Comparison of ENCODE assay signal across 14 cellular contexts in the genomic region with DNA sequence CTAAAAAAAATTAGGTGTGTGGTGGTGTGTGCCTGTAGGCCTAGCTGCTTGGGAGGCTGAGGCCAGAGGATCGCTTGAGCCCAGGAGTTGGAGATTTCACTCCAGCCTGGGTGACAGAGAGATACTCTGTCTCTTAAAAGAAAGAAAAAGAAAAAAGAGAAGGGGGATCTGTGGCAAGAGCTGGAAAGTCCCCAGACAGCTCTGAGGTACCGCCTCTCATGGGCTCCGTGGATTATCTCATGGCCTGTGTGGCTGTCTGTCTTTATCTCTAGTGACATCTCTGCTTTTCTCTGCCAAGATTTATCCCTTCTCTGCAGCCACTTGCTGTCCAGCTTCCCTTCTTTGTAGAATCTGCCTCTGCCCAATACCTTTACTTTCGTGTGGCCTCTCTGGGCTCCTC. TPM values are rescaled to one million over a fixed set of nuclear protein-coding genes. Genes with fewer than 3 reads are reported as not detected.
DNase-seq lines count a peak whose midpoint lies in the region; TF ChIP-seq lines count a peak whose summit lies in the region.
"Had no signal": no experiment of that assay in that cellular context is flagged by ENCODE, and none has a peak within 500 bp of the region (broad histone marks: within the 10 kb centered on the region; RNA-seq: fewer than 3 reads in every experiment).

No MANE protein-coding gene starts in this region.

- no peak for TF ChIP-seq EP300 in suprapubic skin (IDR thresholded peaks at IDR 0.05)

- DNase-seq in activated naive CD4-positive, alpha-beta T cell treated with anti-CD3 and anti-CD28 coated beads for 36 hours = peak; percentile 24
- DNase-seq in activated naive CD4-positive, alpha-beta T cell treated with anti-CD3 and anti-CD28 coated beads, Interleukin-2, amount 50 U/mL, for 16 hours = no peak
- DNase-seq in adrenal gland (peak in 6 of 7 donors; percentile 66 to 86 (median 76)), suprapubic skin (ENCODE audit: low spot score in 2 of 2) (no peak), NCI-H146 treated with DMSO at 0.1 percent for 48 hours (lab: John Stamatoyannopoulos, UW; ENCODE audit: unreplicated experiment) (no peak), ACHN (no peak), DMS 273 (lab: John Stamatoyannopoulos, UW; ENCODE audit: unreplicated experiment) (no peak)
- DNase-seq: endodermal cell, head of caudate nucleus, occipital lobe had no signal

- H3K27me3 ChIP-seq in KMS-11 (ENCODE audit: insufficient read depth, low read depth) (no peaks in the 10 kb centered on the region), adrenal gland (no peaks in the 10 kb centered on the region), suprapubic skin (no peaks in the 10 kb centered on the region)
- H3K27me3 ChIP-seq: brain microvascular endothelial cell had no signal

- no peak overlapping the region for H2AFZ ChIP-seq in KMS-11 (ENCODE audit: low read depth)

- H3K9me3 ChIP-seq in adrenal gland (replicated peaks in 1 of 3) (no peaks in the 10 kb centered on the region), suprapubic skin (no peaks in the 10 kb centered on the region)

- no peaks in the 10 kb centered on the region for H3K27me3 Mint-ChIP-seq in activated naive CD4-positive, alpha-beta T cell treated with anti-CD3 and anti-CD28 coated beads for 36 hours (ENCODE audit: low read depth)
- H3K27me3 Mint-ChIP-seq: T-cell had no signal

- WGBS in adrenal gland, 4 donors = 49 to 58% (median 51%) methylated on average over 4 of the region's 4 CpGs
- whole genome bisulfite sequencing in suprapubic skin = 64% methylated on average over 4 of the region's 4 CpGs

- CTCF ChIA-PET in activated naive CD4-positive, alpha-beta T cell treated with anti-CD3 and anti-CD28 coated beads for 36 hours (lab: Charles Lee) = interaction anchor here (1.3 to 4.4 kb wide), 2 partner anchors 12 to 67 kb away, joined by 3 to 29 read pairs; no protein-coding TSS in a partner anchor

- peak overlapping the region; percentile 53 for H3K27ac Mint-ChIP-seq in activated naive CD4-positive, alpha-beta T cell treated with anti-CD3 and anti-CD28 coated beads for 36 hours

- peaks cover 20% of the 10 kb centered on the region for H3K36me3 Mint-ChIP-seq in activated naive CD4-positive, alpha-beta T cell treated with anti-CD3 and anti-CD28 coated beads for 36 hours (ENCODE audit: low read depth)

- peak overlapping the region; percentile 39; the same call in 1 of the 2 replicates for H3K9ac ChIP-seq in KMS-11

- H3K4me3 ChIP-seq in KMS-11 (IDR thresholded peaks at IDR 0.05; ENCODE audit: insufficient read depth, low read depth, low read length) (no peak overlapping the region), adrenal gland (no peak overlapping the region), suprapubic skin (no peak overlapping the region)

- in situ Hi-C loops in ACHN (cut with HindIII; ENCODE audit: low pct_ligation_motif_present, low pct_unique_long_range_greater_than_20kb, low sequenced_read_pairs) = no loop called here

- H3K36me3 ChIP-seq in KMS-11 (ENCODE audit: insufficient read depth) = no peaks in the 10 kb centered on the region
- no peaks in the 10 kb centered on the region for H3K36me3 ChIP-seq in adrenal gland (replicated peaks in 1 of 2)
- no peaks in the 10 kb centered on the region for H3K36me3 ChIP-seq in suprapubic skin
- H3K36me3 ChIP-seq: brain microvascular endothelial cell had no signal

- H3K4me3 Mint-ChIP-seq in activated naive CD4-positive, alpha-beta T cell treated with anti-CD3 and anti-CD28 coated beads for 36 hours = peak overlapping the region; percentile 20
- H3K4me3 Mint-ChIP-seq: endodermal cell had no signal

- TF ChIP-seq POLR2A in adrenal gland (IDR thresholded peaks at IDR 0.05) (peak in 1 of 2 donors; percentile 48), suprapubic skin (IDR thresholded peaks at IDR 0.05) (no peak)

- H3K4me1 ChIP-seq in KMS-11 (ENCODE audit: low read depth, poor library complexity, severe bottlenecking) (peaks cover 78% of the 10 kb centered on the region), adrenal gland (replicated peaks in 1 of 2) (peaks cover 32 to 66% of the 10 kb centered on the region in 2 donors), suprapubic skin (peaks cover 80% of the 10 kb centered on the region)

- no peaks in the 10 kb centered on the region for H4K20me1 ChIP-seq in KMS-11 (ENCODE audit: insufficient read depth)

- H3K27ac ChIP-seq in KMS-11 (peak overlapping the region; percentile 90), adrenal gland (peak overlapping the region; percentile 46 to 85 (median 78)), suprapubic skin (peak overlapping the region; percentile 79)
- H3K27ac ChIP-seq: brain microvascular endothelial cell, HL-60 had no signal

- peaks cover 86% of the 10 kb centered on the region for H3K79me2 ChIP-seq in KMS-11 (ENCODE audit: insufficient read depth, low read depth)

- H3K9me3 Mint-ChIP-seq in activated naive CD4-positive, alpha-beta T cell treated with anti-CD3 and anti-CD28 coated beads for 36 hours = no peaks in the 10 kb centered on the region
- H3K9me3 Mint-ChIP-seq: T-cell had no signal

- peaks cover 83% of the 10 kb centered on the region for H3K4me1 Mint-ChIP-seq in activated naive CD4-positive, alpha-beta T cell treated with anti-CD3 and anti-CD28 coated beads for 36 hours (ENCODE audit: low read depth)

- peak overlapping the region; percentile 82 for H3K4me2 ChIP-seq in KMS-11

- intact Hi-C loops in activated naive CD4-positive, alpha-beta T cell treated with anti-CD3 and anti-CD28 coated beads for 36 hours (cut with micrococcal nuclease) = loop anchor here (1.0 to 5.0 kb wide), 2 partner anchors 15 to 686 kb away; no protein-coding TSS in a partner anchor
- intact Hi-C loops in adrenal gland (cut with DNase I) = no loop called here

- TF ChIP-seq CTCF in KMS-11 (conservative IDR thresholded peaks at IDR 0.05; ENCODE audit: low read depth, low read length) (no peak), adrenal gland (IDR thresholded peaks at IDR 0.05) (no peak), suprapubic skin (IDR thresholded peaks at IDR 0.05) (no peak)

RNA-seq across cellular contexts. Expression of a gene that starts 5.7 kb away (rescaled TPM):
- 10 to 100 TPM; 61.4 to 64.7 TPM for total RNA-seq in activated naive CD4-positive, alpha-beta T cell treated with anti-CD3 and anti-CD28 coated beads for 36 hours
- total RNA-seq in adrenal gland (100 to 1,000 TPM in 4 of 8 donors, 10 to 100 TPM in 4; 72.9 to 214 (median 97.7) TPM), suprapubic skin (100 to 1,000 TPM in 1 of 4 donors, 10 to 100 TPM in 3; 72.1 to 216 (median 88.7) TPM)
- polyA plus RNA-seq in adrenal gland = 10 to 100 TPM; 68.9 to 80.2 (median 73.4) TPM

RNA-seq across cellular contexts. Expression of a gene that starts 5.8 kb away (rescaled TPM):
- 10 to 100 TPM; 29.5 to 31.0 TPM for total RNA-seq in activated naive CD4-positive, alpha-beta T cell treated with anti-CD3 and anti-CD28 coated beads for 36 hours
- total RNA-seq in adrenal gland (100 to 1,000 TPM in 4 of 8 donors, 10 to 100 TPM in 4; 80.1 to 143 (median 99.2) TPM), suprapubic skin (100 to 1,000 TPM; 143 to 311 (median 175) TPM)
- 100 to 1,000 TPM in 1 of 3 donors, 10 to 100 TPM in 2; 30.1 to 148 (median 34.7) TPM for polyA plus RNA-seq in adrenal gland

RNA-seq across cellular contexts. Expression of a gene that starts 44.4 kb away (rescaled TPM):
- not detected for total RNA-seq in activated naive CD4-positive, alpha-beta T cell treated with anti-CD3 and anti-CD28 coated beads for 36 hours
- total RNA-seq in adrenal gland (100 to 1,000 TPM in 3 of 8 donors, 10 to 100 TPM in 5; 20.7 to 110 (median 73.1) TPM), suprapubic skin (10 to 100 TPM; 27.4 to 42.3 (median 29.3) TPM)
- polyA plus RNA-seq in adrenal gland = 100 to 1,000 TPM in 2 of 3 donors, 1 to 10 TPM in 1; 5.1 to 251 (median 177) TPM
- total RNA-seq: endodermal cell had no signal

Comparison
In these comparisons a context has a peak if more than half of its experiments do, and no peak if none do; other contexts are left out.
1. DNase-seq: peak in activated naive CD4-positive, alpha-beta T cell treated with anti-CD3 and anti-CD28 coated beads for 36 hours (single experiment) and adrenal gland (6 of 7); none in activated naive CD4-positive, alpha-beta T cell treated with anti-CD3 and anti-CD28 coated beads, Interleukin-2, amount 50 U/mL, for 16 hours (single experiment), suprapubic skin (0 of 2), NCI-H146 treated with DMSO at 0.1 percent for 48 hours (single experiment), ACHN (single experiment) and DMS 273 (single experiment).
2. RNA of a gene that starts 44.4 kb away (total RNA-seq): 20.7 to 110 TPM in adrenal gland and 27.4 to 42.3 TPM in suprapubic skin; not detected in activated naive CD4-positive, alpha-beta T cell treated with anti-CD3 and anti-CD28 coated beads for 36 hours; every median in the first group is over 10 times any median in the second.
3. Peak in every context shown above with its lines, with median percentiles within 50 percentile points of each other: H3K27ac ChIP-seq.